ENCODE assay signal across 19 cellular contexts in the genomic region with DNA sequence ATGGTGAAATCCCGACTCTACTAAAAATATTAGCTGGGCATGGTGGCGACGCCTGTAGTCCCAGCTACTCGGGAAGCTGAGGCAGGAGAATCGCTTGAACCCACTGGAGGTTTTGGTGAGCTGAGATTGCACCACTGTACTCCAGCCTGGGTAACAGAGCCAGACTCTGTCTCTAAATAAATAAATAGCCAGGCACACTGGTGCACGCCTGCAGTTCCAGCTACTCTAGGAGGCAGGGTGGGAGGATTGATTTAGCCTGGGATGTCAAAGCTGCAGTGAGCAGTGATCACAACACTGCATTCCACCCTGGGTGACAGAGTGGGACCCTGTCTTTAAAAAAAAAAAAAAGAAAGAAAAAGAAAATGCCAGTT. TPM values are rescaled to one million over a fixed set of nuclear protein-coding genes. Genes with fewer than 3 reads are reported as not detected.
DNase-seq lines count a peak whose midpoint lies in the region; ATAC-seq and TF ChIP-seq lines count a peak whose summit lies in the region.
"Had no signal": no experiment of that assay in that cellular context is flagged by ENCODE, and none has a peak within 500 bp of the region (broad histone marks: within the 10 kb centered on the region; RNA-seq: fewer than 3 reads in every experiment).

No MANE protein-coding gene starts in this region.

- H3K27ac ChIP-seq in breast epithelium (peak overlapping the region; percentile 78 to 89), mammary epithelial cell (ENCODE audit: insufficient read depth, low read depth, low read length) (no peak overlapping the region), Panc1 (ENCODE audit: low read length) (peak overlapping the region; percentile 68), left lung (peak overlapping the region; percentile 76 to 77), tibial artery (peak overlapping the region; percentile 38 to 59)
- H3K27ac ChIP-seq: dorsolateral prefrontal cortex had no signal

- intact Hi-C loops in breast epithelium (cut with DNase I; ENCODE audit: low total_unique reads) (loop anchor here (5.0 kb wide), 1 partner anchor 49 kb away; the partner anchor contains the start of gene GGT5), mammary epithelial cell (cut with micrococcal nuclease) (no loop called here), Panc1 (cut with micrococcal nuclease; ENCODE audit: unreplicated experiment) (no loop called here), left lung (cut with DNase I) (no loop called here), tibial artery (cut with DNase I; ENCODE audit: low total_unique reads) (no loop called here), lower leg skin (cut with DNase I; ENCODE audit: low total_unique reads) (no loop called here)

- no peak for DNase-seq in breast epithelium (ENCODE audit: low spot score in 2 of 2)
- no peak for DNase-seq in mammary epithelial cell
- no peak for DNase-seq in Panc1 (ENCODE audit: low read depth, low spot score)
- DNase-seq in left lung: no peak
- no peak for DNase-seq in tibial artery
- DNase-seq in NCI-H187 (lab: John Stamatoyannopoulos, UW): no peak
- DNase-seq in lower leg skin (ENCODE audit: low spot score in 2 of 2): no peak
- DNase-seq in stimulated activated CD4-positive, alpha-beta T cell treated with anti-CD3 and anti-CD28 coated beads, Interleukin-4, amount 100 ng/mL, for 4 hours: no peak
- DNase-seq: DMS 273 treated with DMSO at 0.1 percent for 48 hours, dorsolateral prefrontal cortex, NCI-H1092 treated with DMSO at 0.1 percent for 48 hours, NCI-H2081 treated with DMSO at 0.1 percent for 48 hours, NCI-H345, NCI-H82 had no signal

- H3K4me1 ChIP-seq in breast epithelium (peaks cover 0 to 5% of the 10 kb centered on the region in 2 donors), mammary epithelial cell (ENCODE audit: insufficient read depth, low read length) (peaks cover 23% of the 10 kb centered on the region), Panc1 (ENCODE audit: control insufficient read depth, insufficient read depth, low read length) (peaks cover 7% of the 10 kb centered on the region), left lung (peaks cover 6 to 35% of the 10 kb centered on the region in 2 donors), tibial artery (peaks cover 0 to 30% (median 12%) of the 10 kb centered on the region in 4 donors)

- H3K79me2 ChIP-seq in mammary epithelial cell (ENCODE audit: insufficient read depth, low read length): no peaks in the 10 kb centered on the region

- POLR2A ChIA-PET in Panc1 (lab: Charles Lee): no interaction called here

- H3K9me3 ChIP-seq in breast epithelium (no peaks in the 10 kb centered on the region), mammary epithelial cell (replicated peaks; ENCODE audit: insufficient read depth, low read length) (no peaks in the 10 kb centered on the region), Panc1 (ENCODE audit: control insufficient read depth, insufficient read depth, low read depth, low read length) (no peaks in the 10 kb centered on the region), left lung (no peaks in the 10 kb centered on the region), tibial artery (no peaks in the 10 kb centered on the region)

- TF ChIP-seq POLR2A in breast epithelium (IDR thresholded peaks at IDR 0.05): no peak
- TF ChIP-seq POLR2A in lower leg skin (IDR thresholded peaks at IDR 0.05): no peak

- no peak overlapping the region for H3K4me3 ChIP-seq in breast epithelium
- H3K4me3 ChIP-seq in mammary epithelial cell (replicated peaks in 1 of 3; ENCODE audit: insufficient read depth in 1 of 3, low read depth in 2 of 3, low read length in 3 of 3): no peak overlapping the region
- H3K4me3 ChIP-seq in Panc1 (ENCODE audit: low read depth in 2 of 2, low read length in 2 of 2): no peak overlapping the region
- H3K4me3 ChIP-seq in left lung: no peak overlapping the region
- H3K4me3 ChIP-seq in tibial artery: no peak overlapping the region
- H3K4me3 ChIP-seq in lower leg skin (ENCODE audit: low read depth, poor library complexity, severe bottlenecking): no peak overlapping the region
- H3K4me3 ChIP-seq: dorsolateral prefrontal cortex, smooth muscle cell had no signal

- H3K36me3 ChIP-seq in breast epithelium (no peaks in the 10 kb centered on the region), mammary epithelial cell (ENCODE audit: insufficient read depth, low read length) (no peaks in the 10 kb centered on the region), Panc1 (ENCODE audit: control insufficient read depth, insufficient read depth, low read length) (no peaks in the 10 kb centered on the region), left lung (no peaks in the 10 kb centered on the region), tibial artery (no peaks in the 10 kb centered on the region)

- ATAC-seq in Panc1: no peak
- ATAC-seq in left lung: peak; percentile 18

- no TSS peak for BruUV-seq in mammary epithelial cell (replicated peaks; lab: Mats Ljungman, UMichigan)
- no TSS peak for BruUV-seq in Panc1 (replicated peaks; lab: Mats Ljungman, UMichigan)

- no peaks in the 10 kb centered on the region for H4K20me1 ChIP-seq in mammary epithelial cell (ENCODE audit: insufficient read depth, low read length)

- H3K9ac ChIP-seq in mammary epithelial cell (ENCODE audit: insufficient read depth, low read length): no peak overlapping the region

- in situ Hi-C loops in mammary epithelial cell (cut with MboI; ENCODE audit: low sequenced_read_pairs in 2 of 2): loop anchor here (10.0 kb wide), 1 partner anchor 46 kb away; the partner anchor contains the start of gene GGT5 (in 2 of the 2)
- in situ Hi-C loops in Panc1 (cut with HindIII; ENCODE audit: low pct_unique_long_range_greater_than_20kb, low sequenced_read_pairs): no loop called here

- TF ChIP-seq CTCF in breast epithelium (IDR thresholded peaks at IDR 0.05) (no peak), mammary epithelial cell (conservative IDR thresholded peaks at IDR 0.05 in 1 of 2, IDR thresholded peaks at IDR 0.05 in 1 of 2; ENCODE audit: extremely low read depth in 1 of 2, insufficient read depth in 1 of 2, low read depth in 1 of 2, low read length in 2 of 2) (no peak), Panc1 (IDR thresholded peaks at IDR 0.05) (no peak), left lung (IDR thresholded peaks at IDR 0.05) (no peak), tibial artery (IDR thresholded peaks at IDR 0.05) (no peak), lower leg skin (IDR thresholded peaks at IDR 0.05) (no peak)

- no peak overlapping the region for H2AFZ ChIP-seq in mammary epithelial cell (ENCODE audit: low read depth, low read length)

- 99% methylated on average over 6 of the region's 6 CpGs for WGBS in mammary epithelial cell (ENCODE audit: low coverage, missing lambda C conversion rate)
- WGBS in lower leg skin, 2 donors: 85 to 96% methylated on average over 6 of the region's 6 CpGs

- dilution Hi-C loops in mammary epithelial cell (cut with HindIII; ENCODE audit: low sequenced_read_pairs): no loop called here

- H3K27me3 ChIP-seq in breast epithelium: no peaks in the 10 kb centered on the region
- H3K27me3 ChIP-seq in mammary epithelial cell (ENCODE audit: insufficient read depth, low read length): no peaks in the 10 kb centered on the region
- no peaks in the 10 kb centered on the region for H3K27me3 ChIP-seq in Panc1 (ENCODE audit: control insufficient read depth, insufficient read depth, low read length)
- H3K27me3 ChIP-seq in left lung: no peaks in the 10 kb centered on the region
- H3K27me3 ChIP-seq in tibial artery: no peaks in the 10 kb centered on the region
- H3K27me3 ChIP-seq: dorsolateral prefrontal cortex had no signal

- no peak overlapping the region for H3K4me2 ChIP-seq in mammary epithelial cell (ENCODE audit: insufficient read depth, low read depth, low read length)

- CTCF ChIA-PET in mammary epithelial cell (lab: Charles Lee; ENCODE audit: low non-redundant PET) (no interaction called here), Panc1 (lab: Charles Lee) (interaction anchor here (0.7 kb wide), 1 partner anchor 10 kb away, joined by 4 read pairs; no protein-coding TSS in a partner anchor)

RNA-seq across cellular contexts. Expression of gene SUSD2, which starts 17.4 kb away (rescaled TPM):
- 1 to 10 TPM in 2 of 3 donors, under 1 TPM in 1; 0.80 to 7.9 (median 5.6) TPM for total RNA-seq in breast epithelium
- 1 to 10 TPM; 1.0 to 2.8 TPM for total RNA-seq in mammary epithelial cell
- 0.22 TPM for polyA plus RNA-seq in mammary epithelial cell
- polyA minus RNA-seq in mammary epithelial cell: 0.10 TPM
- 10.6 TPM for total RNA-seq in Panc1 (2021; ENCODE audit: unreplicated experiment)
- 41.0 TPM for polyA plus RNA-seq in Panc1 (2012; ENCODE audit: insufficient read length)
- total RNA-seq in left lung: 100 to 1,000 TPM in 1 of 2 donors, 10 to 100 TPM in 1; 63.2 to 374 TPM
- total RNA-seq in lower leg skin: 10 to 100 TPM; 18.3 to 74.3 (median 27.0) TPM
- total RNA-seq: G401 had no signal
- polyA plus RNA-seq: IgD-negative memory B cell had no signal

RNA-seq across cellular contexts. Expression of gene GGT5, which starts 46.2 kb away (rescaled TPM):
- total RNA-seq in breast epithelium: 100 to 1,000 TPM in 1 of 3 donors, 10 to 100 TPM in 2; 27.1 to 114 (median 61.0) TPM
- under 1 TPM in 1 of 2 donors, not detected in 1; under 0.01 TPM for total RNA-seq in mammary epithelial cell
- 0.05 TPM for polyA plus RNA-seq in mammary epithelial cell
- polyA minus RNA-seq in mammary epithelial cell: not detected
- 3.6 TPM for total RNA-seq in Panc1 (2021; ENCODE audit: unreplicated experiment)
- polyA plus RNA-seq in Panc1 (2012; ENCODE audit: insufficient read length): 3.3 TPM
- total RNA-seq in left lung: 10 to 100 TPM; 18.9 to 25.6 TPM
- 10 to 100 TPM in 3 of 4 donors, 1 to 10 TPM in 1; 9.7 to 54.4 (median 15.3) TPM for total RNA-seq in lower leg skin
- total RNA-seq: CD4-positive, alpha-beta memory T cell; G401 had no signal
- polyA plus RNA-seq: CD4-positive, alpha-beta memory T cell; IgD-negative memory B cell; keratinocyte had no signal
